In the genomic region with DNA sequence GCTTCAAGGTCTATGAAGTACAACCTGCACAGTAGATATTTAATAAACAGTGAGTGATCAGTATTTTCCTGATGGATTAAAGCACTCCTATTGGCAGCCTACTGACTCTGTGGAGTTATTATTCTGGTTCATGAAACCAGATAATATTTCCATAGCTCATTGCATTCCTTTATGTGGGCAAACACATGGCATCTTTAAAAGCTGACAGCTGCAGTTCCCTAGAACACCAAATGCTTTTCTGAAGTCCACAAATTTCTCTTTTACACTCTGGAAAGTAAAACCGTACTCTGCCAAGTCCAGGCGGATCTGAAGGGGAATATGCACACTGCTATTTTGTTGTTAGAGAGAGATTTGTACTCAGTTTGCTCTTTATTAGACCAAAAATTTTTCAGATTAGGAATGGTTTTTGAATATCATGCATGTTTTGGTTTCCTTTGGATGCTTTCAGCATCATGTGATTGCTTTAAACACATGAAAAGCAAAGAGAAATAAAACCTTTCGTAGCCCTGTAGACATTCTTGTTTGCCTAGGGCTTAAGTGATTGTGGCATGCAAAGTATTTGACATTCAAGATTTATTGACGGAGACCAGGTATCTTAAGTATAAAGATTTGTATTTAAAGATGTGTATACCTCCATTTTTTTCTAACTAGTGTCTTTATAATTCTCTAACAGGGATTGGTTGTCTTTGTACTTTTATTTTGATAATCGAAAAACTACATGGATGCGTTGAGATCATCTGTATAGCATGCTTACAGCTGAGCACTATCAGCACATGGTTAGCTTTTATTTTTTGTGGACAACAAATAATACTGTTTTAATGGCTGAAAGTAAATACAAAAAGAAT, we compare ENCODE assay signal across 11 cellular contexts. TPM values are rescaled to one million over a fixed set of nuclear protein-coding genes. Genes with fewer than 3 reads are reported as not detected.
DNase-seq lines count a peak whose midpoint lies in the region; ATAC-seq and TF ChIP-seq lines count a peak whose summit lies in the region.
"Had no signal": no experiment of that assay in that cellular context is flagged by ENCODE, and none has a peak within 500 bp of the region (broad histone marks: within the 10 kb centered on the region; RNA-seq: fewer than 3 reads in every experiment).

No MANE protein-coding gene starts in this region.

- intact Hi-C loops in left ventricle myocardium inferior (cut with micrococcal nuclease): no loop called here
- intact Hi-C loops in cardiac septum (cut with DNase I): no loop called here
- intact Hi-C loops in left lung (cut with DNase I): no loop called here

- H3K36me3 ChIP-seq in left ventricle myocardium inferior (no peaks in the 10 kb centered on the region), SJCRH30 (no peaks in the 10 kb centered on the region), left lung (peaks cover 0 to 6% of the 10 kb centered on the region in 2 donors)
- H3K36me3 ChIP-seq: suprapubic skin had no signal

- peak; percentile 39 for ATAC-seq in left lung
- no peak for ATAC-seq in HG02763 (IDR thresholded peaks at IDR 0.05; ENCODE audit: unreplicated experiment)
- ATAC-seq: activated T-helper 17 cell treated with anti-CD3 and anti-CD28 coated beads, Interleukin-2, amount 50 U/mL, for 72 hours had no signal

- H3K4me3 ChIP-seq in left ventricle myocardium inferior: peak overlapping the region; percentile 13
- H3K4me3 ChIP-seq in SJCRH30: peak overlapping the region; percentile 24
- no peak overlapping the region for H3K4me3 ChIP-seq in left lung
- H3K4me3 ChIP-seq: suprapubic skin had no signal

- H3K9me3 ChIP-seq in left ventricle myocardium inferior (replicated peaks): no peaks in the 10 kb centered on the region
- no peaks in the 10 kb centered on the region for H3K9me3 ChIP-seq in SJCRH30 (replicated peaks)
- H3K9me3 ChIP-seq in left lung: no peaks in the 10 kb centered on the region
- H3K9me3 ChIP-seq: suprapubic skin had no signal

- DNase-seq in left ventricle myocardium inferior (no peak), cardiac septum (ENCODE audit: low spot score) (no peak), SJCRH30 (peak; percentile 63 to 87), left lung (no peak), RKO (ENCODE audit: low spot score) (no peak), T1000 (lab: John Stamatoyannopoulos, UW) (no peak), NCI-H1105 (lab: John Stamatoyannopoulos, UW) (no peak)
- DNase-seq: NK-92 treated with Interleukin-12 subunit alpha and Interleukin-12 subunit beta, amount 100 ng/mL, for 24 hours had no signal

- H3K27ac ChIP-seq in left ventricle myocardium inferior (replicated peaks) (peak overlapping the region; percentile 83), SJCRH30 (peak overlapping the region; percentile 72), left lung (peak overlapping the region; percentile 37 to 38)
- H3K27ac ChIP-seq: suprapubic skin had no signal

- H3K4me1 ChIP-seq in left ventricle myocardium inferior (peaks cover 89% of the 10 kb centered on the region), SJCRH30 (peaks cover 33% of the 10 kb centered on the region), left lung (peaks cover 28 to 88% of the 10 kb centered on the region in 2 donors)

- TF ChIP-seq CTCF in left ventricle myocardium inferior (IDR thresholded peaks at IDR 0.05; ENCODE audit: borderline replicate concordance) (no peak), left lung (IDR thresholded peaks at IDR 0.05) (no peak)

- H3K27me3 ChIP-seq in left ventricle myocardium inferior (ENCODE audit: low read depth): no peaks in the 10 kb centered on the region
- no peaks in the 10 kb centered on the region for H3K27me3 ChIP-seq in SJCRH30
- H3K27me3 ChIP-seq in left lung: no peaks in the 10 kb centered on the region
- H3K27me3 ChIP-seq: suprapubic skin had no signal

RNA-seq across cellular contexts. Expression of gene SEC14L1, which starts 19.5 kb away (rescaled TPM):
- 55.5 TPM for total RNA-seq in left ventricle myocardium inferior
- total RNA-seq in cardiac septum: 44.2 TPM
- total RNA-seq in SJCRH30 (2014; rRNA removed; shearing (Covaris generic)): 40.7 and 50.0 TPM in 2 replicates
- 100 to 1,000 TPM in 1 of 2 donors, 10 to 100 TPM in 1; 84.7 to 151 TPM for total RNA-seq in left lung

Comparison
In these comparisons a context has a peak if more than half of its experiments do, and no peak if none do; other contexts are left out.
1. DNase-seq: peak in SJCRH30 (2 of 2); none in left ventricle myocardium inferior (single experiment), cardiac septum (single experiment), left lung (0 of 2), RKO (single experiment), T1000 (single experiment) and NCI-H1105 (single experiment).
2. H3K4me3 ChIP-seq: peak in left ventricle myocardium inferior (single experiment) and SJCRH30 (single experiment); none in left lung (0 of 2).
3. Peak in every context shown above with its lines, with median percentiles within 50 percentile points of each other: H3K27ac ChIP-seq.